In the genomic region with DNA sequence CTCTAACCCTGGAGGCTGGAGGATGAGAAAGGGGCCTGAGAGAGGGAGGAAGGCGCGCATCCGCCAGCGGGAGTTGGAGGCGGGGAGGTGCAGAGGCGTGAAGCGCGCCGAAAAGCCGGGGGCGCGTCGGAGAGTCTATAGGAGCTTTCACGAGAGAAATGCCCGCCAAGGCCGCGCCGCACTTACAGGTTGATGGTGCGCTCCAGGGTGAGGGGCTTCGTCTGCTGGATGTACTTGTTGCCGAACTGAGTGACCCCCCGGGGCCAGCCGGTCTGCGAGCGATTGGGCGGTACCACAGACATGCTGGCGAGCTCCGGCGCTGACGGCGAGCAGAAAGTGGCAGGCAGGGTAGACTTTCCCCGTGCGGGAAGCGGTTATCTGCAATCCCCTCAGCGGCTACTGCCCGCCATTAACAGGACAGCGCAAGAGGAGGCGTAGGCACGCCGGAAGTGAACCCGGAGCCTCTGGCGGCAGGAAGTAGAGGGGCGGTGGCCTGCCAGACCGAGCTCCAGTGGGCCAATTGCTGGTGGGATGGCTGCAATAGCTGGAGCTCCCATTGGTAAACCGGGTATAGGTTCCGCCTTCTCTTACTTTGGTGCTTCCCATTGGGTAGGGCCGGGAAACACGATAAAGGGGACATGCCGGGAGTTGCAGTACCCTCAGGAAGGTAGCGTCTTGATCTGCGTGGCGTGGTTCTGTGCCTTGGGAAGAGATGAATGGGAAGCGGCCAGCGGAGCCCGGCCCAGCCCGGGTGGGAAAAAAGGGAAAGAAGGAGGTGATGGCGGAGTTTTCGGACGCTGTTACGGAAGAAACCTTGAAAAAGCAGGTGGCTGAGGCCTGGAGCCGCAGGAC, we compare ENCODE assay signal across 8 cellular contexts. TPM values are rescaled to one million over a fixed set of nuclear protein-coding genes. Genes with fewer than 3 reads are reported as not detected.
A peak's percentile ranks its signal among the peaks of the same experiment; 100 is the strongest.
DNase-seq lines count a peak whose midpoint lies in the region; ATAC-seq, FAIRE-seq and TF ChIP-seq lines count a peak whose summit lies in the region.

A gene (minus strand): TSS at position 432 of the 852 bp plus-strand sequence. CDS start 130 bp downstream, at position 302.
A gene (plus strand): TSS at position 654 of the 852 bp plus-strand sequence. CDS start 59 bp downstream, at position 713.

- peak within 1 kb of the TSS; percentile 69 to 79 for H3K27ac ChIP-seq in kidney (ENCODE audit: low read depth in 2 of 2, low read length in 2 of 2)

- DNase-seq in Ammon's horn (ENCODE audit: low spot score) (peak; percentile 100), GM19238 (ENCODE audit: insufficient read length, low spot score) (peak; percentile 96), NCI-H524 (lab: John Stamatoyannopoulos, UW) (peak; percentile 97 to 99), choroid plexus epithelial cell (ENCODE audit: low read depth) (peak; percentile 99), kidney (peak; percentile 97)
- DNase-seq in activated CD4-positive, alpha-beta T cell treated with anti-CD3 and anti-CD28 coated beads for 36 hours = peak; percentile 95
- peak; percentile 94 for DNase-seq in stimulated activated CD4-positive, alpha-beta T cell treated with anti-CD3 and anti-CD28 coated beads, Interleukin-15, amount 100 ng/mL, for 24 hours

- intact Hi-C loops in activated CD4-positive, alpha-beta T cell treated with anti-CD3 and anti-CD28 coated beads for 36 hours (cut with DNase I, micrococcal nuclease) = loop anchor here (1.0 to 2.0 kb wide), 10 partner anchors 26 to 735 kb away; a partner anchor contains a TSS
- intact Hi-C loops in kidney (cut with DNase I) = no loop called here

- H3K27me3 Mint-ChIP-seq in activated CD4-positive, alpha-beta T cell treated with anti-CD3 and anti-CD28 coated beads for 36 hours = no peaks in the 10 kb centered on the region

- peaks cover 14 to 19% of the 10 kb centered on the region in 2 donors for H3K4me1 ChIP-seq in kidney (ENCODE audit: control insufficient read depth in 1 of 2, insufficient read depth in 1 of 2, low read depth in 1 of 2, low read length in 2 of 2)

- H3K9ac ChIP-seq in kidney (ENCODE audit: low read length in 2 of 2) = peak within 1 kb of the TSS; percentile 79 to 84

- peak within 1 kb of the TSS; percentile 83 for H3K4me3 ChIP-seq in choroid plexus epithelial cell (ENCODE audit: low read depth, low read length)
- peak within 1 kb of the TSS; percentile 90 to 94 for H3K4me3 ChIP-seq in kidney (ENCODE audit: low read length in 2 of 2)

- peak; percentile 7 for TF ChIP-seq CTCF in choroid plexus epithelial cell (conservative IDR thresholded peaks at IDR 0.05; ENCODE audit: low read depth, low read length)
- TF ChIP-seq CTCF in kidney (IDR thresholded peaks at IDR 0.05; ENCODE audit: borderline replicate concordance, extremely low read depth, insufficient read depth) = peak; percentile 12

- H3K36me3 ChIP-seq in kidney (ENCODE audit: control insufficient read depth in 1 of 2, insufficient read depth in 2 of 2, low read length in 2 of 2) = peaks cover 3 to 12% of the 10 kb centered on the region in 2 donors

- H3K27ac Mint-ChIP-seq in activated CD4-positive, alpha-beta T cell treated with anti-CD3 and anti-CD28 coated beads for 36 hours = peak within 1 kb of the TSS; percentile 93

- H3K4me1 Mint-ChIP-seq in activated CD4-positive, alpha-beta T cell treated with anti-CD3 and anti-CD28 coated beads for 36 hours = peaks cover 51% of the 10 kb centered on the region

- peak; percentile 96 for ATAC-seq in HG03442 (IDR thresholded peaks at IDR 0.05; ENCODE audit: unreplicated experiment)
- peak; percentile 97 for ATAC-seq in activated CD4-positive, alpha-beta T cell treated with anti-CD3 and anti-CD28 coated beads for 36 hours

- FAIRE-seq in kidney (lab: Jason Lieb, UNC) = peak; percentile 96

- peaks cover 47% of the 10 kb centered on the region for H3K36me3 Mint-ChIP-seq in activated CD4-positive, alpha-beta T cell treated with anti-CD3 and anti-CD28 coated beads for 36 hours (ENCODE audit: low read depth)

- CTCF ChIA-PET in activated CD4-positive, alpha-beta T cell treated with anti-CD3 and anti-CD28 coated beads for 36 hours (lab: Charles Lee) = interaction anchor here (0.6 to 2.3 kb wide), 5 partner anchors 24 to 791 kb away, joined by 3 to 9 read pairs (median 3); no protein-coding TSS in a partner anchor

- H3K4me3 Mint-ChIP-seq in activated CD4-positive, alpha-beta T cell treated with anti-CD3 and anti-CD28 coated beads for 36 hours = peak within 1 kb of the TSS; percentile 84

- H3K9me3 ChIP-seq in kidney (ENCODE audit: control insufficient read depth in 1 of 2, low read length in 2 of 2) = no peaks in the 10 kb centered on the region

- H3K9me3 Mint-ChIP-seq in activated CD4-positive, alpha-beta T cell treated with anti-CD3 and anti-CD28 coated beads for 36 hours (ENCODE audit: low read depth) = no peaks in the 10 kb centered on the region

- POLR2A ChIA-PET in activated CD4-positive, alpha-beta T cell treated with anti-CD3 and anti-CD28 coated beads for 36 hours (lab: Charles Lee) = interaction anchor here (0.6 to 1.6 kb wide), 11 partner anchors 9 to 488 kb away, joined by 3 to 8 read pairs (median 5); a partner anchor contains a TSS

RNA-seq across cellular contexts. Expression of the first gene that starts in this region (rescaled TPM):
- total RNA-seq in activated CD4-positive, alpha-beta T cell treated with anti-CD3 and anti-CD28 coated beads for 36 hours = 100 to 1,000 TPM; 333 to 349 TPM
- total RNA-seq in kidney = 117 TPM
- polyA plus RNA-seq in kidney (ENCODE audit: insufficient read depth, low read depth, low replicate concordance) = 47.1 TPM

RNA-seq across cellular contexts. Expression of the second gene that starts in this region (rescaled TPM):
- 10 to 100 TPM; 56.2 to 64.1 TPM for total RNA-seq in activated CD4-positive, alpha-beta T cell treated with anti-CD3 and anti-CD28 coated beads for 36 hours
- 39.4 TPM for total RNA-seq in kidney
- polyA plus RNA-seq in kidney (ENCODE audit: insufficient read depth, low read depth, low replicate concordance) = 16.1 TPM

Comparison
In these comparisons a context has a peak if more than half of its experiments do, and no peak if none do; other contexts are left out.
1. Peak in every context shown above with its lines: DNase-seq, ATAC-seq, H3K4me3 ChIP-seq and H3K27ac ChIP-seq.